2 cellular contexts compared by ENCODE assay signal in the genomic region with DNA sequence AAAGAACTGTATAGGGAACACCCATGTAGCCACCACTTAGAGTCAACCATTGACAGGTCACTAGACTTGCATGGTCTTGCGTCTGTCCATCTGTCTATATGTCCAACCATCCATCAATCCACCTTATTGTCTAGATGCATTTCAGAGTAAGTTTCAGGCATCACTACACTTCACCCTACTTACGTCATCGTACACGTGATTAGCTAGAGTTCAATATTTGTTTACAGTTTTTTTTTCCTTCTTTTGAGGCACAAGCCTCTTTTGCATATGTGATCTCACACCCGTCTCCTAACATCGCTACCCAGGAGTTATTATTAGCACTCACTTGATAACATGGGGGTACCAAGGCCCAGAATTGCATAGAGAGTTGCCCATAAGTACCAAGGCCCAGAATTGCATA.
TF ChIP-seq lines count a peak whose summit lies in the region.

No MANE protein-coding gene starts in this region.

TF ChIP-seq in HEK293, 187 proteins besides CTCF, POLR2A, EP300 and RAD21:
- TF ChIP-seq ZNF335 (tag by site-specific recombination; conservative IDR thresholded peaks at IDR 0.05) (0 out of 2 replicates have a peak, but pooled peaks have one; percentile 27), FEZF1 (tag by site-specific recombination; IDR thresholded peaks at IDR 0.05) (no peak), KLF8 (tag by site-specific recombination; IDR thresholded peaks at IDR 0.05) (no peak)
- TF ChIP-seq, protein P1, sequence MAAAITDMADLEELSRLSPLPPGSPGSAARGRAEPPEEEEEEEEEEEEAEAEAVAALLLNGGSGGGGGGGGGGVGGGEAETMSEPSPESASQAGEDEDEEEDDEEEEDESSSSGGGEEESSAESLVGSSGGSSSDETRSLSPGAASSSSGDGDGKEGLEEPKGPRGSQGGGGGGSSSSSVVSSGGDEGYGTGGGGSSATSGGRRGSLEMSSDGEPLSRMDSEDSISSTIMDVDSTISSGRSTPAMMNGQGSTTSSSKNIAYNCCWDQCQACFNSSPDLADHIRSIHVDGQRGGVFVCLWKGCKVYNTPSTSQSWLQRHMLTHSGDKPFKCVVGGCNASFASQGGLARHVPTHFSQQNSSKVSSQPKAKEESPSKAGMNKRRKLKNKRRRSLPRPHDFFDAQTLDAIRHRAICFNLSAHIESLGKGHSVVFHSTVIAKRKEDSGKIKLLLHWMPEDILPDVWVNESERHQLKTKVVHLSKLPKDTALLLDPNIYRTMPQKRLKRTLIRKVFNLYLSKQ (tag by site-specific recombination; IDR thresholded peaks at IDR 0.05; ENCODE audit: borderline replicate concordance) = no peak

TF ChIP-seq in K562, 482 proteins besides CTCF, POLR2A, EP300 and RAD21:
- TF ChIP-seq, protein P2, sequence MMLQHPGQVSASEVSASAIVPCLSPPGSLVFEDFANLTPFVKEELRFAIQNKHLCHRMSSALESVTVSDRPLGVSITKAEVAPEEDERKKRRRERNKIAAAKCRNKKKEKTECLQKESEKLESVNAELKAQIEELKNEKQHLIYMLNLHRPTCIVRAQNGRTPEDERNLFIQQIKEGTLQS (IDR thresholded peaks at IDR 0.05) = peak; percentile 39
- TF ChIP-seq, protein P2 (CRISPR knock-in tag; conservative IDR thresholded peaks at IDR 0.05) = no peak
- TF ChIP-seq ATF1 (CRISPR knock-in tag; IDR thresholded peaks at IDR 0.05) (no peak), ATF1 (tag; IDR thresholded peaks at IDR 0.05) (0 out of 2 replicates have a peak, but pooled peaks have one; percentile 19), DDX20 (tag; IDR thresholded peaks at IDR 0.05; ENCODE audit: low read depth) (no peak), TEAD4 (IDR thresholded peaks at IDR 0.05; ENCODE audit: low read length) (no peak), TEAD4 (CRISPR knock-in tag; IDR thresholded peaks at IDR 0.05; ENCODE audit: borderline replicate concordance) (no peak), ZNF76 (CRISPR knock-in tag; IDR thresholded peaks at IDR 0.05; ENCODE audit: borderline replicate concordance) (no peak)
